ENCODE assay signal across 7 cellular contexts in genomic region chr3:101828289-101828688, GRCh38. TPM values are rescaled to one million over a fixed set of nuclear protein-coding genes. Genes with fewer than 3 reads are reported as not detected.
DNase-seq lines count a peak whose midpoint lies in the region; ATAC-seq and TF ChIP-seq lines count a peak whose summit lies in the region.

No MANE protein-coding gene starts in this region.

- no peaks in the 10 kb centered on the region for H3K36me3 Mint-ChIP-seq in T-helper 17 cell (ENCODE audit: low read depth)

- intact Hi-C loops in HCT116 (cut with micrococcal nuclease) = no loop called here
- intact Hi-C loops in spleen (cut with DNase I; ENCODE audit: low total_unique reads) = no loop called here

- TF ChIP-seq POLR2A in HCT116 (IDR thresholded peaks at IDR 0.05; ENCODE audit: borderline replicate concordance, extremely low read depth, insufficient read depth, insufficient read length) = no peak
- TF ChIP-seq POLR2A in gastroesophageal sphincter (IDR thresholded peaks at IDR 0.05) = no peak
- TF ChIP-seq POLR2A in spleen (IDR thresholded peaks at IDR 0.05) = no peak
- no peak for TF ChIP-seq POLR2A in GM18505 (IDR thresholded peaks at IDR 0.05; ENCODE audit: borderline replicate concordance, extremely low read depth, insufficient read depth, insufficient read length)

- 0 to 5% methylated on average over 3 of the region's 3 CpGs for WGBS in gastroesophageal sphincter (ENCODE audit: low coverage in 1 of 2), 2 donors
- 3 to 16% (median 8%) methylated on average over 3 of the region's 3 CpGs for WGBS in spleen, 5 donors

- H3K27me3 Mint-ChIP-seq in T-helper 17 cell = no peaks in the 10 kb centered on the region

- H2AFZ ChIP-seq in HCT116 (ENCODE audit: low read depth, low read length, poor library complexity, severe bottlenecking) = peak overlapping the region; percentile 59

- H3K27ac ChIP-seq in HCT116 (ENCODE audit: low read depth, low read length) (peak overlapping the region; percentile 74; the same call in 1 of the 2 replicates), gastroesophageal sphincter (peak overlapping the region; percentile 72 to 96 (median 90)), spleen (peak overlapping the region; percentile 87 to 96 (median 91))

- H3K27me3 ChIP-seq in HCT116 (ENCODE audit: insufficient read depth, low read length) (no peaks in the 10 kb centered on the region), gastroesophageal sphincter (no peaks in the 10 kb centered on the region), spleen (replicated peaks in 1 of 7) (no peaks in the 10 kb centered on the region)

- H3K79me2 ChIP-seq in HCT116 (ENCODE audit: insufficient read depth, low read length) = no peaks in the 10 kb centered on the region

- H3K9me3 ChIP-seq in HCT116 (ENCODE audit: control insufficient read depth in 1 of 2, insufficient read depth in 1 of 2, low read depth in 1 of 2, low read length in 2 of 2) = no peaks in the 10 kb centered on the region
- H3K9me3 ChIP-seq in T-helper 17 cell (ENCODE audit: control insufficient read depth, low read length, poor library complexity, severe bottlenecking) = no peaks in the 10 kb centered on the region
- H3K9me3 ChIP-seq in gastroesophageal sphincter = no peaks in the 10 kb centered on the region
- no peaks in the 10 kb centered on the region for H3K9me3 ChIP-seq in spleen

- ATAC-seq in HCT116 = no peak
- no peak for ATAC-seq in T-helper 17 cell
- ATAC-seq in gastroesophageal sphincter = no peak
- ATAC-seq in GM18505 (IDR thresholded peaks at IDR 0.05; ENCODE audit: unreplicated experiment) = no peak
- ATAC-seq in HG02610 (IDR thresholded peaks at IDR 0.05; ENCODE audit: unreplicated experiment) = no peak

- peak overlapping the region; percentile 97 for H3K27ac Mint-ChIP-seq in T-helper 17 cell

- H3K9ac ChIP-seq in HCT116 (ENCODE audit: low read length) = peak overlapping the region; percentile 73

- peaks cover 32% of the 10 kb centered on the region for H3K4me1 Mint-ChIP-seq in T-helper 17 cell

- no peak for TF ChIP-seq CTCF in HCT116 (IDR thresholded peaks at IDR 0.05 in 2 of 3, conservative IDR thresholded peaks at IDR 0.05 in 1 of 3; ENCODE audit: borderline replicate concordance in 1 of 3, insufficient read depth in 1 of 3, low read depth in 2 of 3, low read length in 2 of 3)
- TF ChIP-seq CTCF in gastroesophageal sphincter (IDR thresholded peaks at IDR 0.05) = no peak
- TF ChIP-seq CTCF in spleen (IDR thresholded peaks at IDR 0.05 in 8 of 11, conservative IDR thresholded peaks at IDR 0.05 in 3 of 11) = no peak

- H3K4me3 ChIP-seq in HCT116 (replicated peaks in 1 of 2; ENCODE audit: low read depth in 1 of 2, low read length in 2 of 2) (peak overlapping the region; percentile 56 to 67), gastroesophageal sphincter (peak overlapping the region; percentile 52 to 60), spleen (peak overlapping the region; percentile 27 to 72 (median 40))

- CTCF ChIA-PET in HCT116 (lab: Charles Lee) = interaction anchor here (1.5 to 2.4 kb wide), 2 partner anchors 24 to 397 kb away, joined by 3 to 16 read pairs; no protein-coding TSS in a partner anchor

- no peaks in the 10 kb centered on the region for H3K9me2 ChIP-seq in HCT116 (ENCODE audit: insufficient read depth)

- H3K36me3 ChIP-seq in HCT116 (ENCODE audit: control insufficient read depth in 1 of 2, insufficient read depth in 2 of 2, low read length in 2 of 2) = no peaks in the 10 kb centered on the region
- no peaks in the 10 kb centered on the region for H3K36me3 ChIP-seq in gastroesophageal sphincter
- peaks cover 0 to 9% (median 0%) of the 10 kb centered on the region in 6 donors for H3K36me3 ChIP-seq in spleen

- H4K20me1 ChIP-seq in HCT116 (ENCODE audit: insufficient read depth) = no peaks in the 10 kb centered on the region

- TF ChIP-seq EP300 in gastroesophageal sphincter (IDR thresholded peaks at IDR 0.05) = no peak

- H3K4me2 ChIP-seq in HCT116 (ENCODE audit: low read length) = peak overlapping the region; percentile 67

- peak overlapping the region; percentile 91 for H3K4me3 Mint-ChIP-seq in T-helper 17 cell

- DNase-seq in HCT116 (ENCODE audit: low read depth, low spot score) = no peak
- no peak for DNase-seq in T-helper 17 cell
- DNase-seq in spleen = no peak
- DNase-seq in GF-D8 (lab: John Stamatoyannopoulos, UW) = no peak

- BruUV-seq in HCT116 (replicated peaks; lab: Mats Ljungman, UMichigan) = no TSS peak

- RAD21 ChIA-PET in HCT116 (lab: Charles Lee; ENCODE audit: low non-redundant PET in 1 of 2, low total read pairs in 2 of 2, uncharacterized antibody in 2 of 2, unreplicated experiment in 2 of 2) = no interaction called here

- TF ChIP-seq RAD21 in HCT116 (IDR thresholded peaks at IDR 0.05; ENCODE audit: low read depth) = no peak

- H3K4me1 ChIP-seq in HCT116 (ENCODE audit: control insufficient read depth in 1 of 2, insufficient read depth in 2 of 2, low read length in 2 of 2) (peaks cover 12 to 19% of the 10 kb centered on the region in 2 experiments), gastroesophageal sphincter (peaks cover 12 to 52% (median 16%) of the 10 kb centered on the region in 3 donors), spleen (peaks cover 29 to 80% (median 45%) of the 10 kb centered on the region in 6 donors)

- POLR2A ChIA-PET in HCT116 (lab: Charles Lee) = interaction anchor here (1.1 to 2.9 kb wide), 2 partner anchors 21 to 397 kb away, joined by 3 to 18 read pairs; partner anchors contain the start of gene NFKBIZ

TF ChIP-seq in HCT116, 20 proteins besides CTCF, POLR2A, EP300 and RAD21:
- no peak for TF ChIP-seq FOSL1 (IDR thresholded peaks at IDR 0.05; ENCODE audit: low read depth)
- TF ChIP-seq ZBTB33 (IDR thresholded peaks at IDR 0.05; ENCODE audit: extremely low read depth, insufficient replicate concordance, low read length) = no peak
- no peak for TF ChIP-seq POLR2AphosphoS5 (IDR thresholded peaks at IDR 0.05; ENCODE audit: low read depth, low read length)
- no peak for TF ChIP-seq EGR1 (IDR thresholded peaks at IDR 0.05; ENCODE audit: low read depth)

RNA-seq across cellular contexts. Expression of gene NFKBIZ, which starts 21.0 kb away (rescaled TPM):
- 12.2 TPM for total RNA-seq in HCT116 (2021; ENCODE audit: unreplicated experiment)
- 3.6 and 8.7 TPM in 2 replicates for polyA plus RNA-seq in HCT116 (2012)
- total RNA-seq in T-helper 17 cell = 100 to 1,000 TPM; 682 to 814 TPM
- total RNA-seq in gastroesophageal sphincter = 10 to 100 TPM; 27.3 to 87.0 (median 51.9) TPM
- total RNA-seq in spleen = 100 to 1,000 TPM in 3 of 7 donors, 10 to 100 TPM in 4; 59.4 to 220 (median 96.4) TPM
- polyA plus RNA-seq in spleen = 10 to 100 TPM; 11.6 to 12.1 (median 11.7) TPM

RNA-seq across cellular contexts. Expression of gene NXPE3, which starts 49.3 kb away (rescaled TPM):
- total RNA-seq in HCT116 (2021; ENCODE audit: unreplicated experiment) (4.3 TPM), T-helper 17 cell (10 to 100 TPM; 30.6 to 31.7 TPM), gastroesophageal sphincter (10 to 100 TPM; 12.5 to 32.8 (median 18.9) TPM), spleen (10 to 100 TPM; 21.7 to 39.1 (median 27.1) TPM)
- 2.3 and 2.5 TPM in 2 replicates for polyA plus RNA-seq in HCT116 (2012)
- polyA plus RNA-seq in spleen = 10 to 100 TPM in 2 of 3 donors, 1 to 10 TPM in 1; 6.9 to 12.0 (median 11.2) TPM
